ENCODE assay signal across 35 cellular contexts in genomic region chr5:64796301-64796700, GRCh38. TPM values are rescaled to one million over a fixed set of nuclear protein-coding genes. Genes with fewer than 3 reads are reported as not detected.
DNase-seq lines count a peak whose midpoint lies in the region; ATAC-seq, FAIRE-seq and TF ChIP-seq lines count a peak whose summit lies in the region.
"Had no signal": no experiment of that assay in that cellular context is flagged by ENCODE, and none has a peak within 500 bp of the region (broad histone marks: within the 10 kb centered on the region; RNA-seq: fewer than 3 reads in every experiment).

No MANE protein-coding gene starts in this region.

- H3K27ac ChIP-seq in HEK293 (ENCODE audit: extremely low read depth, low read depth, low read length): no peak overlapping the region
- no peak overlapping the region for H3K27ac ChIP-seq in K562 (ENCODE audit: extremely low read depth, low read depth, low read length)
- no peak overlapping the region for H3K27ac ChIP-seq in A673 (ENCODE audit: low read depth, low read length, poor library complexity, severe bottlenecking)
- H3K27ac ChIP-seq: 22Rv1; A549; BLaER1; BLaER1 treated with 17β-estradiol and CSF1 and Interleukin-3, amounts not matched to agents 10 nM and 100 nM; C4-2B had no signal

- TF ChIP-seq RAD21 in K562 (CRISPR knock-in tag; conservative IDR thresholded peaks at IDR 0.05 in 1 of 2, IDR thresholded peaks at IDR 0.05 in 1 of 2): no peak

- peak overlapping the region; percentile 17 for H3K27ac Mint-ChIP-seq in T-helper 17 cell
- H3K27ac Mint-ChIP-seq: B cell; CD4-positive, alpha-beta memory T cell; CD4-positive, alpha-beta T cell; CD4-positive, CD25-positive, alpha-beta regulatory T cell; CD8-positive, alpha-beta memory T cell; CD8-positive, alpha-beta T cell had no signal

- DNase-seq in T-helper 17 cell (no peak), K562 (ENCODE audit: extremely low read depth in 1 of 4, low spot score in 3 of 4) (no peak), islet precursor cell (no peak), A673 (ENCODE audit: low spot score) (no peak)
- DNase-seq in stimulated activated CD4-positive, alpha-beta T cell treated with anti-CD3 and anti-CD28 coated beads, Interleukin-2, amount 100 ng/mL, for 24 hours: no peak
- DNase-seq: 8988T; ACHN; AML-193; BE2C; C1 segment of cervical spinal cord; Caco-2; Calu3; CD4-positive, alpha-beta memory T cell; CD4-positive, alpha-beta T cell; CD4-positive, CD25-positive, alpha-beta regulatory T cell; CD8-positive, alpha-beta memory T cell; CD8-positive, alpha-beta T cell; COR-L47; DMS 273 treated with DMSO at 0.1 percent for 48 hours; DMS153; DMS53; DMS79; DMS79 treated with DMSO at 0.1 percent for 48 hours; DND-41; EL had no signal

- no peaks in the 10 kb centered on the region for H3K4me1 Mint-ChIP-seq in T-helper 17 cell
- H3K4me1 Mint-ChIP-seq: B cell; CD4-positive, alpha-beta memory T cell had no signal

- no peak overlapping the region for H3K4me2 ChIP-seq in K562 (ENCODE audit: insufficient read depth, low read length)
- H3K4me2 ChIP-seq: A549; BLaER1; BLaER1 treated with 17β-estradiol and CSF1 and Interleukin-3, amounts not matched to agents 10 nM and 100 nM had no signal

- no peak overlapping the region for H3K4me3 Mint-ChIP-seq in T-helper 17 cell
- H3K4me3 Mint-ChIP-seq: B cell; CD14-positive monocyte; CD4-positive, alpha-beta memory T cell; CD4-positive, alpha-beta T cell; CD4-positive, CD25-positive, alpha-beta regulatory T cell; CD8-positive, alpha-beta memory T cell; CD8-positive, alpha-beta T cell had no signal

- H3K4me3 ChIP-seq in HEK293 (ENCODE audit: low read depth, low read length): no peak overlapping the region
- no peak overlapping the region for H3K4me3 ChIP-seq in K562
- H3K4me3 ChIP-seq in A673 (ENCODE audit: low read depth, low read length, poor library complexity, severe bottlenecking): no peak overlapping the region
- H3K4me3 ChIP-seq: A549; BLaER1; BLaER1 treated with 17β-estradiol and CSF1 and Interleukin-3, amounts not matched to agents 10 nM and 100 nM had no signal

- BruUV-seq in K562 (replicated peaks; lab: Mats Ljungman, UMichigan) (no TSS peak), A673 (replicated peaks; lab: Mats Ljungman, UMichigan) (no TSS peak)

- H3K4me1 ChIP-seq in HEK293 (ENCODE audit: control insufficient read depth, insufficient read depth, low read length): peaks cover 14% of the 10 kb centered on the region
- no peaks in the 10 kb centered on the region for H3K4me1 ChIP-seq in K562 (replicated peaks in 1 of 2; ENCODE audit: control insufficient read depth in 2 of 2, insufficient read depth in 2 of 2, low read length in 2 of 2)
- no peaks in the 10 kb centered on the region for H3K4me1 ChIP-seq in A673 (ENCODE audit: insufficient read depth, low read length, poor library complexity, severe bottlenecking)
- H3K4me1 ChIP-seq: BE2C; BLaER1; BLaER1 treated with 17β-estradiol and CSF1 and Interleukin-3, amounts not matched to agents 10 nM and 100 nM had no signal

- H2AFZ ChIP-seq in K562 (ENCODE audit: low read depth, low read length): no peak overlapping the region

- POLR2A ChIA-PET in HEK293 (lab: Yijun Ruan, JAX): no interaction called here
- POLR2A ChIA-PET in K562 (lab: Yijun Ruan, JAX): no interaction called here
- POLR2A ChIA-PET in A673 (lab: Charles Lee; ENCODE audit: low non-redundant PET): no interaction called here

- ATAC-seq in T-helper 17 cell (no peak), K562 (no peak)
- ATAC-seq: A549; CD8-positive, alpha-beta T cell had no signal

- no peak for FAIRE-seq in K562 (lab: Jason Lieb, UNC)
- FAIRE-seq: A204.1, A549, D721Med had no signal

- no peaks in the 10 kb centered on the region for H4K20me1 ChIP-seq in K562 (replicated peaks; ENCODE audit: control insufficient read depth, insufficient read depth, low read length)
- H4K20me1 ChIP-seq: BLaER1; BLaER1 treated with 17β-estradiol and CSF1 and Interleukin-3, amounts not matched to agents 10 nM and 100 nM had no signal

- no peaks in the 10 kb centered on the region for H3K9me1 ChIP-seq in K562 (ENCODE audit: control insufficient read depth, insufficient read depth, low read length)

- TF ChIP-seq CTCF in HEK293 (tag by site-specific recombination; IDR thresholded peaks at IDR 0.05) (no peak), K562 (IDR thresholded peaks at IDR 0.05 in 2 of 3, conservative IDR thresholded peaks at IDR 0.05 in 1 of 3; ENCODE audit: insufficient read depth in 2 of 3, low read depth in 1 of 3, low read length in 3 of 3) (no peak), A673 (conservative IDR thresholded peaks at IDR 0.05; ENCODE audit: low read depth, low read length) (no peak)

- CTCF ChIA-PET in HEK293 (lab: Yijun Ruan, JAX) (interaction anchor here (0.6 to 2.3 kb wide), 2 partner anchors 12 kb away, joined by 3 to 4 read pairs; no protein-coding TSS in a partner anchor), K562 (lab: Yijun Ruan, JAX; ENCODE audit: low intra/inter-chr PET ratio) (no interaction called here), A673 (lab: Charles Lee) (no interaction called here)

- H3K36me3 Mint-ChIP-seq in T-helper 17 cell (ENCODE audit: low read depth): peaks cover 8% of the 10 kb centered on the region

- intact Hi-C loops in K562 (cut with micrococcal nuclease): no loop called here
- intact Hi-C loops in A673 (cut with micrococcal nuclease; ENCODE audit: unreplicated experiment): no loop called here

- H3K9me3 ChIP-seq in HEK293 (ENCODE audit: control insufficient read depth, insufficient read depth, low read depth, low read length) (no peaks in the 10 kb centered on the region), T-helper 17 cell (ENCODE audit: control insufficient read depth, low read length, poor library complexity, severe bottlenecking) (no peaks in the 10 kb centered on the region), K562 (replicated peaks; ENCODE audit: control insufficient read depth, insufficient read depth, low read depth, low read length) (no peaks in the 10 kb centered on the region), A673 (ENCODE audit: low read depth, low read length, poor library complexity, severe bottlenecking) (no peaks in the 10 kb centered on the region)
- H3K9me3 ChIP-seq: A549; BE2C; BLaER1; BLaER1 treated with 17β-estradiol and CSF1 and Interleukin-3, amounts not matched to agents 10 nM and 100 nM; Caco-2 had no signal

- H3K9ac ChIP-seq in K562 (ENCODE audit: insufficient read depth in 1 of 2, low read depth in 2 of 2, low read length in 2 of 2): no peak overlapping the region
- H3K9ac ChIP-seq: BLaER1; BLaER1 treated with 17β-estradiol and CSF1 and Interleukin-3, amounts not matched to agents 10 nM and 100 nM had no signal

- no peak for TF ChIP-seq POLR2A in K562 (conservative IDR thresholded peaks at IDR 0.05)

- TF ChIP-seq EP300 in K562 (IDR thresholded peaks at IDR 0.05; ENCODE audit: low read length): no peak

- H3K36me3 ChIP-seq in HEK293 (ENCODE audit: control insufficient read depth in 2 of 2, insufficient read depth in 1 of 2, low read length in 2 of 2) (peaks cover 0 to under 1% of the 10 kb centered on the region in 2 experiments; a peak in 1 of 3 replicates), K562 (ENCODE audit: control insufficient read depth, insufficient read depth, low read length) (peaks cover 2% of the 10 kb centered on the region; the same call in 1 of the 3 replicates), A673 (ENCODE audit: insufficient read depth, low read length, poor library complexity, severe bottlenecking) (no peaks in the 10 kb centered on the region)
- H3K36me3 ChIP-seq: BE2C had no signal

- no peaks in the 10 kb centered on the region for H3K27me3 Mint-ChIP-seq in T-helper 17 cell
- H3K27me3 Mint-ChIP-seq: B cell; CD4-positive, alpha-beta memory T cell; CD4-positive, alpha-beta T cell; CD4-positive, CD25-positive, alpha-beta regulatory T cell; CD8-positive, alpha-beta memory T cell had no signal

- in situ Hi-C loops in K562 (cut with MboI): loop anchor here (25.0 kb wide), 1 partner anchor 559 kb away; no protein-coding TSS in a partner anchor

- H3K79me2 ChIP-seq in K562 (ENCODE audit: control insufficient read depth, insufficient read depth, low read length): no peaks in the 10 kb centered on the region

- H3K27me3 ChIP-seq in K562 (ENCODE audit: control insufficient read depth in 2 of 2, insufficient read depth in 2 of 2, low read length in 2 of 2): no peaks in the 10 kb centered on the region
- H3K27me3 ChIP-seq in A673 (replicated peaks; ENCODE audit: insufficient read depth, low read depth, low read length, poor library complexity): no peaks in the 10 kb centered on the region
- H3K27me3 ChIP-seq: BE2C; BLaER1; BLaER1 treated with 17β-estradiol and CSF1 and Interleukin-3, amounts not matched to agents 10 nM and 100 nM had no signal

RNA-seq across cellular contexts. Expression of gene CWC27, which starts 27.6 kb away (rescaled TPM):
- total RNA-seq in T-helper 17 cell (10 to 100 TPM; 17.4 to 18.2 TPM), K562 (2014; rRNA removed) (19.5 and 19.7 TPM in 2 replicates), K562 (2014; rRNA removed; fragmentation: Illumina TruSeq; extraction: Trizol) (40.9 and 47.4 TPM in 2 replicates), K562 (2015; rRNA removed; fragmentation: Illumina TruSeq; extraction: Trizol) (33.2 and 38.0 TPM in 2 replicates), K562 (2021) (25.6 and 28.0 TPM in 2 replicates), A673 (2021) (38.0 and 43.3 TPM in 2 replicates)
- total RNA-seq in K562 (2011; cell fraction: chromatin; rRNA removed; ENCODE audit: low replicate concordance): 10.5 and 54.8 TPM in 2 replicates
- total RNA-seq in K562 (2011; cell fraction: nucleolus; rRNA removed): 7.0 and 10.1 TPM in 2 replicates
- 17.9 and 28.3 TPM in 2 replicates for total RNA-seq in K562 (2011; cell fraction: nucleoplasm; rRNA removed)
- polyA plus RNA-seq in K562 (2011; rRNA removed) (26.8 and 38.3 TPM in 2 replicates), K562 (2014; fragmentation: Illumina TruSeq; extraction: Trizol) (39.5 and 46.4 TPM in 2 replicates), K562 (2014; fragmentation: Nextera tagmentation; extraction: Ambion mirVana) (10 to 100 TPM; 42.9 to 49.3 TPM), K562 (2014; rRNA removed) (27.9 and 34.1 TPM in 2 replicates)
- polyA plus RNA-seq in K562 (2011; cell fraction: cytosol; rRNA removed): 5.6 and 20.5 TPM in 2 replicates
- polyA plus RNA-seq in K562 (2011; cell fraction: nucleus; rRNA removed): 5.2 and 9.0 TPM in 2 replicates
- polyA plus RNA-seq in K562 (2012): 23.4 and 29.1 TPM in 2 replicates
- polyA minus RNA-seq in K562 (2011; rRNA and poly(A)+ RNA removed): 71.0 and 76.0 TPM in 2 replicates
- 10.1 and 13.3 TPM in 2 replicates for polyA minus RNA-seq in K562 (2011; cell fraction: cytosol; rRNA and poly(A)+ RNA removed)
- polyA minus RNA-seq in K562 (2011; cell fraction: nucleus; rRNA and poly(A)+ RNA removed): 27.5 and 43.1 TPM in 2 replicates

RNA-seq across cellular contexts. Expression of gene SREK1IP1, which starts 27.8 kb away (rescaled TPM):
- total RNA-seq in T-helper 17 cell (10 to 100 TPM; 16.0 to 19.6 TPM), K562 (2014; rRNA removed) (6.9 and 8.2 TPM in 2 replicates), K562 (2014; rRNA removed; fragmentation: Illumina TruSeq; extraction: Trizol) (21.7 and 23.7 TPM in 2 replicates), K562 (2015; rRNA removed; fragmentation: Illumina TruSeq; extraction: Trizol) (19.2 and 21.3 TPM in 2 replicates), K562 (2021) (27.3 and 27.7 TPM in 2 replicates), A673 (2021) (31.7 and 32.3 TPM in 2 replicates)
- 2.3 and 5.4 TPM in 2 replicates for total RNA-seq in K562 (2011; cell fraction: chromatin; rRNA removed; ENCODE audit: low replicate concordance)
- 2.8 TPM in 2 replicates for total RNA-seq in K562 (2011; cell fraction: nucleolus; rRNA removed)
- 3.8 and 8.7 TPM in 2 replicates for total RNA-seq in K562 (2011; cell fraction: nucleoplasm; rRNA removed)
- polyA plus RNA-seq in K562 (2011; rRNA removed) (6.4 and 9.8 TPM in 2 replicates), K562 (2014; fragmentation: Illumina TruSeq; extraction: Trizol) (23.0 and 23.9 TPM in 2 replicates), K562 (2014; fragmentation: Nextera tagmentation; extraction: Ambion mirVana) (10 to 100 TPM; 29.8 to 45.2 TPM), K562 (2014; rRNA removed) (8.5 and 9.3 TPM in 2 replicates)
- 4.1 and 5.3 TPM in 2 replicates for polyA plus RNA-seq in K562 (2011; cell fraction: cytosol; rRNA removed)
- polyA plus RNA-seq in K562 (2011; cell fraction: nucleus; rRNA removed): 2.1 and 2.8 TPM in 2 replicates
- polyA plus RNA-seq in K562 (2012): 8.1 and 21.0 TPM in 2 replicates
- 8.1 and 8.8 TPM in 2 replicates for polyA minus RNA-seq in K562 (2011; rRNA and poly(A)+ RNA removed)
- polyA minus RNA-seq in K562 (2011; cell fraction: cytosol; rRNA and poly(A)+ RNA removed): 9.5 and 12.1 TPM in 2 replicates
- 3.6 and 6.4 TPM in 2 replicates for polyA minus RNA-seq in K562 (2011; cell fraction: nucleus; rRNA and poly(A)+ RNA removed)
